15 cellular contexts compared by ENCODE assay signal in genomic region chr1:22778408-22778807, GRCh38.
"Had no signal": no experiment of that assay in that cellular context is flagged by ENCODE, and none has a peak within 500 bp of the region (broad histone marks: within the 10 kb centered on the region; RNA-seq: fewer than 3 reads in every experiment).

No MANE protein-coding gene starts in this region.

- DNase-seq: activated CD4-positive, alpha-beta T cell treated with anti-CD3 and anti-CD28 coated beads for 1 hour; activated effector memory CD4-positive, alpha-beta T cell treated with anti-CD3 and anti-CD28 coated beads, Interleukin-2, amount 50 U/mL, for 16 hours; activated naive CD4-positive, alpha-beta T cell treated with anti-CD3 and anti-CD28 coated beads, Interleukin-2, amount 50 U/mL, for 16 hours; activated T-cell treated with anti-CD3 and anti-CD28 coated beads, Interleukin-2, amount 50 U/mL, for 72 hours; dermis blood vessel endothelial cell; effector memory CD8-positive, alpha-beta T cell; islet precursor cell; right lobe of liver; stimulated activated CD4-positive, alpha-beta T cell treated with anti-CD3 and anti-CD28 coated beads, Interleukin-4, amount 100 ng/mL, for 4 hours had no signal

- H3K36me3 ChIP-seq: ascending aorta, ovary, right lobe of liver had no signal

- H3K27me3 ChIP-seq: ascending aorta, hepatocyte, ovary, right lobe of liver had no signal

- H3K27ac Mint-ChIP-seq: activated T-cell treated with anti-CD3 and anti-CD28 coated beads, Interleukin-2, amount 50 U/mL, for 72 hours; effector memory CD8-positive, alpha-beta T cell; stimulated activated memory B cell treated with anti-CD40 and anti-IgM and Interleukin-4, amounts not matched to agents 10 μg/mL and 1 μg/mL and 100 μg/mL, for 72 hours; T-helper 1 cell treated with Interleukin-12 subunit alpha and Interleukin-12 subunit beta and Interleukin-4 antibody, amounts not matched to agents 30 μg/mL and 1 μg/mL, for 36 hours had no signal

- H3K9me3 Mint-ChIP-seq: activated T-cell treated with anti-CD3 and anti-CD28 coated beads, Interleukin-2, amount 50 U/mL, for 72 hours; effector memory CD8-positive, alpha-beta T cell; neural crest cell; stimulated activated memory B cell treated with anti-CD40 and anti-IgM and Interleukin-4, amounts not matched to agents 10 μg/mL and 1 μg/mL and 100 μg/mL, for 72 hours; T-helper 1 cell treated with Interleukin-12 subunit alpha and Interleukin-12 subunit beta and Interleukin-4 antibody, amounts not matched to agents 30 μg/mL and 1 μg/mL, for 36 hours had no signal

- H3K9me3 ChIP-seq: ascending aorta, ovary, right lobe of liver had no signal

- H3K36me3 Mint-ChIP-seq: stimulated activated memory B cell treated with anti-CD40 and anti-IgM and Interleukin-4, amounts not matched to agents 10 μg/mL and 1 μg/mL and 100 μg/mL, for 72 hours had no signal

- H3K27ac ChIP-seq: hepatocyte, right lobe of liver had no signal

- H3K4me3 Mint-ChIP-seq: activated T-cell treated with anti-CD3 and anti-CD28 coated beads, Interleukin-2, amount 50 U/mL, for 72 hours; effector memory CD8-positive, alpha-beta T cell; neural crest cell; stimulated activated memory B cell treated with anti-CD40 and anti-IgM and Interleukin-4, amounts not matched to agents 10 μg/mL and 1 μg/mL and 100 μg/mL, for 72 hours; T-helper 1 cell treated with Interleukin-12 subunit alpha and Interleukin-12 subunit beta and Interleukin-4 antibody, amounts not matched to agents 30 μg/mL and 1 μg/mL, for 36 hours had no signal

- H3K4me1 Mint-ChIP-seq: stimulated activated memory B cell treated with anti-CD40 and anti-IgM and Interleukin-4, amounts not matched to agents 10 μg/mL and 1 μg/mL and 100 μg/mL, for 72 hours had no signal

- H3K4me2 ChIP-seq: hepatocyte had no signal

- H3K4me3 ChIP-seq: ascending aorta, hepatocyte, ovary, right lobe of liver had no signal

- H3K4me1 ChIP-seq: right lobe of liver had no signal

- H2AFZ ChIP-seq: hepatocyte had no signal

- H3K79me2 ChIP-seq: hepatocyte had no signal
